ENCODE assay signal across 21 cellular contexts in genomic region chr4:125049711-125050110, GRCh38.
DNase-seq lines count a peak whose midpoint lies in the region; ATAC-seq and TF ChIP-seq lines count a peak whose summit lies in the region.
"Had no signal": no experiment of that assay in that cellular context is flagged by ENCODE, and none has a peak within 500 bp of the region (broad histone marks: within the 10 kb centered on the region; RNA-seq: fewer than 3 reads in every experiment).

No MANE protein-coding gene starts in this region.

- peaks cover 6 to 16% of the 10 kb centered on the region in 2 donors for H3K9me3 Mint-ChIP-seq in effector memory CD8-positive, alpha-beta T cell
- H3K9me3 Mint-ChIP-seq: GM23338 had no signal

- H3K36me3 Mint-ChIP-seq in effector memory CD8-positive, alpha-beta T cell (ENCODE audit: insufficient read depth): no peaks in the 10 kb centered on the region
- H3K36me3 Mint-ChIP-seq: CD4-positive, CD25-positive, alpha-beta regulatory T cell had no signal

- H3K27me3 Mint-ChIP-seq in effector memory CD8-positive, alpha-beta T cell: no peaks in the 10 kb centered on the region
- H3K27me3 Mint-ChIP-seq: CD4-positive, CD25-positive, alpha-beta regulatory T cell had no signal

- TF ChIP-seq CTCF in AG10803 (conservative IDR thresholded peaks at IDR 0.05; ENCODE audit: low read length) (no peak), fibroblast of the aortic adventitia (IDR thresholded peaks at IDR 0.05; ENCODE audit: insufficient read depth, low read length) (no peak), omental fat pad (IDR thresholded peaks at IDR 0.05) (no peak)

- no peak for ATAC-seq in omental fat pad (ENCODE audit: low FRiP score)
- ATAC-seq in effector memory CD8-positive, alpha-beta T cell (replicated peaks): no peak
- ATAC-seq: GM23338 had no signal

- DNase-seq in NCI-H1105 treated with DMSO at 0.1 percent for 48 hours (lab: John Stamatoyannopoulos, UW): peak; percentile 8
- DNase-seq in NCI-H1105 (lab: John Stamatoyannopoulos, UW): no peak
- peak; percentile 21 for DNase-seq in AG10803 (ENCODE audit: low read depth)
- peak; percentile 55 for DNase-seq in amniotic epithelial cell (ENCODE audit: low read depth)
- DNase-seq in fibroblast of the aortic adventitia (ENCODE audit: low read depth): peak; percentile 46
- DNase-seq in DMS79 treated with DMSO at 0.1 percent for 48 hours (lab: John Stamatoyannopoulos, UW): no peak
- DNase-seq in omental fat pad (ENCODE audit: low spot score): no peak
- no peak for DNase-seq in effector memory CD8-positive, alpha-beta T cell
- DNase-seq: 8988T; BE2C; CD4-positive, CD25-positive, alpha-beta regulatory T cell; COR-L47; DMS153; KG1; MV-4-11; NCI-H1417 treated with DMSO at 0.1 percent for 48 hours; NCI-H187 treated with DMSO at 0.1 percent for 48 hours; NCI-H2171 treated with DMSO at 0.1 percent for 48 hours; NCI-H446; PC-9 had no signal

- H3K27ac Mint-ChIP-seq in effector memory CD8-positive, alpha-beta T cell: no peak overlapping the region
- H3K27ac Mint-ChIP-seq: CD4-positive, CD25-positive, alpha-beta regulatory T cell; GM23338 had no signal

- no peaks in the 10 kb centered on the region for H3K4me1 Mint-ChIP-seq in effector memory CD8-positive, alpha-beta T cell (ENCODE audit: low read depth in 2 of 2)
- H3K4me1 Mint-ChIP-seq: CD4-positive, CD25-positive, alpha-beta regulatory T cell; GM23338 had no signal

- no peak overlapping the region for H3K4me3 ChIP-seq in AG10803 (ENCODE audit: low read length)
- H3K4me3 ChIP-seq in fibroblast of the aortic adventitia (ENCODE audit: low read depth, low read length): no peak overlapping the region
- H3K4me3 ChIP-seq: GM23338, PC-9 had no signal

- H3K4me3 Mint-ChIP-seq in effector memory CD8-positive, alpha-beta T cell: no peak overlapping the region
- H3K4me3 Mint-ChIP-seq: CD4-positive, CD25-positive, alpha-beta regulatory T cell; GM23338 had no signal

Comparison
In these comparisons a context has a peak if more than half of its experiments do, and no peak if none do; other contexts are left out.
1. DNase-seq: peak in NCI-H1105 treated with DMSO at 0.1 percent for 48 hours (single experiment), AG10803 (single experiment), amniotic epithelial cell (single experiment) and fibroblast of the aortic adventitia (single experiment); none in NCI-H1105 (single experiment), DMS79 treated with DMSO at 0.1 percent for 48 hours (single experiment), omental fat pad (single experiment) and effector memory CD8-positive, alpha-beta T cell (0 of 3).